Comparison of ENCODE assay signal across 32 cellular contexts in the genomic region with DNA sequence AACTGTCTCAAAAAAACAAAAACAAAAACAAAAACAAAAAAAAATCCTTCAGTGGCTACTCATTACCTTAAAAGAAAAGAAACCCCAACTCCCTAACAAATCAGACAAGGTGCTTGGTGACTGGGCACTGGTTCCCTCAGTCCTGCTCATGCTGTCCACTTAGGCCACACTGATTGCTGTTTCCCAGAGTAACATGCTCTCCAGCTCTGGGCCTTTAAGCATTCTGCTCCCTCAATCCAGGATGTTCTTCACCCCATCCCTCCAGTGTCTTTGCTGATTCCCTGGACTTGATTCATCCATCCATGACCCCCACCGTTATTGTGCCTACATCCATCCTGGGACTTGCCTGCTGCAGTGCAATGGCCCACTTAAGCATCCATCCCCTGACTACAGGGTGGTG.
"Had no signal": no experiment of that assay in that cellular context is flagged by ENCODE, and none has a peak within 500 bp of the region (broad histone marks: within the 10 kb centered on the region; RNA-seq: fewer than 3 reads in every experiment).

No MANE protein-coding gene starts in this region.

- H3K27me3 Mint-ChIP-seq: activated CD4-positive, alpha-beta memory T cell treated with anti-CD3 and anti-CD28 coated beads for 36 hours; activated CD8-positive, alpha-beta memory T cell treated with anti-CD3 and anti-CD28 coated beads, Interleukin-2, amount 10 ng/mL, durations not matched to agents 7 days and 5 days; activated naive CD8-positive, alpha-beta T cell treated with anti-CD3 and anti-CD28 coated beads for 36 hours; activated T-helper 17 cell treated with anti-CD3 and anti-CD28 coated beads, Interleukin-2, amount 50 U/mL, for 72 hours had no signal

- H3K36me3 ChIP-seq: brain microvascular endothelial cell, SJCRH30 had no signal

- H3K27me3 ChIP-seq: brain microvascular endothelial cell, SJCRH30 had no signal

- ATAC-seq: activated CD8-positive, alpha-beta memory T cell treated with anti-CD3 and anti-CD28 coated beads, Interleukin-2, amount 10 ng/mL, durations not matched to agents 7 days and 5 days; activated T-cell treated with anti-CD3 and anti-CD28 coated beads, Interleukin-2, amount 50 U/mL, for 72 hours; activated T-helper 17 cell treated with anti-CD3 and anti-CD28 coated beads, Interleukin-2, amount 50 U/mL, for 72 hours had no signal

- H3K4me1 Mint-ChIP-seq: activated CD8-positive, alpha-beta memory T cell treated with anti-CD3 and anti-CD28 coated beads, Interleukin-2, amount 10 ng/mL, durations not matched to agents 7 days and 5 days; activated naive CD8-positive, alpha-beta T cell treated with anti-CD3 and anti-CD28 coated beads for 36 hours; activated T-helper 17 cell treated with anti-CD3 and anti-CD28 coated beads, Interleukin-2, amount 50 U/mL, for 72 hours had no signal

- H3K27ac Mint-ChIP-seq: activated CD4-positive, alpha-beta memory T cell treated with anti-CD3 and anti-CD28 coated beads for 36 hours; activated CD8-positive, alpha-beta memory T cell treated with anti-CD3 and anti-CD28 coated beads, Interleukin-2, amount 10 ng/mL, durations not matched to agents 7 days and 5 days; activated naive CD8-positive, alpha-beta T cell treated with anti-CD3 and anti-CD28 coated beads for 36 hours; activated T-cell treated with anti-CD3 and anti-CD28 coated beads, Interleukin-2, amount 50 U/mL, for 72 hours; activated T-helper 17 cell treated with anti-CD3 and anti-CD28 coated beads, Interleukin-2, amount 50 U/mL, for 72 hours had no signal

- DNase-seq: activated CD4-positive, alpha-beta memory T cell treated with anti-CD3 and anti-CD28 coated beads for 36 hours; activated CD4-positive, alpha-beta T cell treated with anti-CD3 and anti-CD28 coated beads for 4 hours; activated CD4-positive, alpha-beta T cell treated with anti-CD3 and anti-CD28 coated beads, Interleukin-2, amount 50 U/mL, for 1 hour; activated CD4-positive, CD25-positive, alpha-beta regulatory T cell treated with anti-CD3 and anti-CD28 coated beads, Interleukin-2, amount 50 U/mL, for 72 hours; activated CD8-positive, alpha-beta memory T cell treated with anti-CD3 and anti-CD28 coated beads, Interleukin-2, amount 10 ng/mL, durations not matched to agents 7 days and 5 days; activated effector memory CD4-positive, alpha-beta T cell treated with anti-CD3 and anti-CD28 coated beads, Interleukin-2, amount 50 U/mL, for 16 hours; activated naive CD4-positive, alpha-beta T cell; activated naive CD4-positive, alpha-beta T cell treated with anti-CD3 and anti-CD28 coated beads, Interleukin-2, amount 50 U/mL, for 16 hours; activated naive CD8-positive, alpha-beta T cell treated with anti-CD3 and anti-CD28 coated beads for 36 hours; activated T-cell treated with anti-CD3 and anti-CD28 coated beads, Interleukin-2, amount 50 U/mL, for 1 hour; activated T-cell treated with anti-CD3 and anti-CD28 coated beads, Interleukin-2, amount 50 U/mL, for 72 hours; amniotic stem cell; aorta; brain microvascular endothelial cell; central memory CD4-positive, alpha-beta T cell; Karpas-422; KBM-7; NCI-H1105 treated with DMSO at 0.1 percent for 48 hours; NCI-H1436; NCI-H1694; NCI-H1930; NCI-H2081 treated with DMSO at 0.1 percent for 48 hours; NCI-H226; NCI-H446 treated with DMSO at 0.1 percent for 48 hours; NCI-H524; NCI-H69; NCI-H82; SHP77; SJCRH30; T1000 had no signal

- H3K36me3 Mint-ChIP-seq: activated CD4-positive, alpha-beta memory T cell treated with anti-CD3 and anti-CD28 coated beads for 36 hours; activated CD8-positive, alpha-beta memory T cell treated with anti-CD3 and anti-CD28 coated beads, Interleukin-2, amount 10 ng/mL, durations not matched to agents 7 days and 5 days; activated naive CD8-positive, alpha-beta T cell treated with anti-CD3 and anti-CD28 coated beads for 36 hours had no signal

- H3K9me3 Mint-ChIP-seq: activated CD4-positive, alpha-beta memory T cell treated with anti-CD3 and anti-CD28 coated beads for 36 hours; activated naive CD8-positive, alpha-beta T cell treated with anti-CD3 and anti-CD28 coated beads for 36 hours; activated T-cell treated with anti-CD3 and anti-CD28 coated beads, Interleukin-2, amount 50 U/mL, for 72 hours; activated T-helper 17 cell treated with anti-CD3 and anti-CD28 coated beads, Interleukin-2, amount 50 U/mL, for 72 hours had no signal

- H3K4me3 Mint-ChIP-seq: activated CD4-positive, alpha-beta memory T cell treated with anti-CD3 and anti-CD28 coated beads for 36 hours; activated CD8-positive, alpha-beta memory T cell treated with anti-CD3 and anti-CD28 coated beads, Interleukin-2, amount 10 ng/mL, durations not matched to agents 7 days and 5 days; activated naive CD8-positive, alpha-beta T cell treated with anti-CD3 and anti-CD28 coated beads for 36 hours; activated T-cell treated with anti-CD3 and anti-CD28 coated beads, Interleukin-2, amount 50 U/mL, for 72 hours; activated T-helper 17 cell treated with anti-CD3 and anti-CD28 coated beads, Interleukin-2, amount 50 U/mL, for 72 hours had no signal

- H3K9me3 ChIP-seq: SJCRH30 had no signal

- H3K27ac ChIP-seq: brain microvascular endothelial cell, SJCRH30, SK-N-MC had no signal

- H3K4me1 ChIP-seq: SJCRH30 had no signal

- H3K4me3 ChIP-seq: SJCRH30, SK-N-MC had no signal
